20 cellular contexts compared by ENCODE assay signal in genomic region chr6:156026543-156027268, GRCh38.
DNase-seq lines count a peak whose midpoint lies in the region; ATAC-seq and TF ChIP-seq lines count a peak whose summit lies in the region.
"Had no signal": no experiment of that assay in that cellular context is flagged by ENCODE, and none has a peak within 500 bp of the region (broad histone marks: within the 10 kb centered on the region; RNA-seq: fewer than 3 reads in every experiment).

No MANE protein-coding gene starts in this region.

- no peak overlapping the region for H2BK120ac ChIP-seq in IMR-90 (ENCODE audit: low read depth, low read length)

- no peaks in the 10 kb centered on the region for H3K9me1 ChIP-seq in IMR-90 (ENCODE audit: insufficient read depth, low read length)

- DNase-seq in IMR-90 (no peak), adrenal gland (peak in 4 of 7 donors; percentile 16 to 67 (median 28)), left kidney (ENCODE audit: low read depth, low spot score) (peak; percentile 61), sciatic nerve (ENCODE audit: low spot score) (no peak), Ammon's horn (ENCODE audit: low spot score) (no peak), NCI-H510A (lab: John Stamatoyannopoulos, UW) (no peak)
- DNase-seq in activated naive CD4-positive, alpha-beta T cell treated with anti-CD3 and anti-CD28 coated beads, Interleukin-2, amount 50 U/mL, for 16 hours: no peak
- DNase-seq: C1 segment of cervical spinal cord; CD4-positive, CD25-positive, alpha-beta regulatory T cell; CD8-positive, alpha-beta memory T cell; COR-L47; DMS 273 treated with DMSO at 0.1 percent for 48 hours; DMS53; DND-41; EL; HCEC 1CT had no signal

- dilution Hi-C loops in IMR-90 (cut with HindIII; ENCODE audit: low sequenced_read_pairs, unreplicated experiment): no loop called here

- no peak overlapping the region for H2AK5ac ChIP-seq in IMR-90 (ENCODE audit: low read depth, low read length)

- ATAC-seq in IMR-90 (ENCODE audit: low read depth) (no peak), sciatic nerve (peak; percentile 48), GM21529 (IDR thresholded peaks at IDR 0.05; ENCODE audit: unreplicated experiment) (no peak)
- ATAC-seq: A549, GM23338 had no signal

- no TSS peak for BruUV-seq in IMR-90 (replicated peaks; lab: Mats Ljungman, UMichigan)

- H3K27me3 ChIP-seq in IMR-90 (ENCODE audit: control insufficient read depth, insufficient read depth, low read length) (no peaks in the 10 kb centered on the region), adrenal gland (no peaks in the 10 kb centered on the region)

- CTCF ChIA-PET in IMR-90 (lab: Yijun Ruan, JAX): no interaction called here

- no peak for TF ChIP-seq RAD21 in IMR-90 (IDR thresholded peaks at IDR 0.05; ENCODE audit: low read length)

- no peak overlapping the region for H3K23ac ChIP-seq in IMR-90 (ENCODE audit: low read depth, low read length)

- H4K5ac ChIP-seq in IMR-90 (ENCODE audit: low read depth, low read length): no peak overlapping the region

- H2BK20ac ChIP-seq in IMR-90 (ENCODE audit: low read depth, low read length): no peak overlapping the region

- 0 out of 2 replicates have a peak overlapping the region, but pooled peaks have one; percentile 13 for H3K18ac ChIP-seq in IMR-90 (ENCODE audit: low read depth, low read length)

- H3K9me3 ChIP-seq in IMR-90 (ENCODE audit: control insufficient read depth, insufficient read depth, low read length) (peaks cover 8% of the 10 kb centered on the region), adrenal gland (replicated peaks in 1 of 3) (peaks cover 0 to 10% (median 0%) of the 10 kb centered on the region in 3 donors)

- H2AFZ ChIP-seq in IMR-90 (replicated peaks; ENCODE audit: low read length, poor library complexity): no peak overlapping the region
- H2AFZ ChIP-seq: GM23338 had no signal

- H3K27ac ChIP-seq in IMR-90 (ENCODE audit: insufficient read depth, low read length) (no peak overlapping the region), adrenal gland (peak overlapping the region in 1 of 5 donors; percentile 22)
- H3K27ac ChIP-seq: 22Rv1, A549 had no signal

- TF ChIP-seq CTCF in IMR-90 (conservative IDR thresholded peaks at IDR 0.05; ENCODE audit: low read depth, low read length) (no peak), adrenal gland (IDR thresholded peaks at IDR 0.05) (no peak)

- POLR2A ChIA-PET in IMR-90 (lab: Charles Lee; ENCODE audit: unreplicated experiment): no interaction called here

- H4K91ac ChIP-seq in IMR-90 (ENCODE audit: insufficient read depth, low read depth, low read length): no peak overlapping the region

- H3K4me1 ChIP-seq in IMR-90 (ENCODE audit: control insufficient read depth, insufficient read depth, low read length) (peaks cover 3% of the 10 kb centered on the region), adrenal gland (replicated peaks in 1 of 2) (peaks cover 0 to 7% of the 10 kb centered on the region in 2 donors)
- H3K4me1 ChIP-seq: A549 had no signal

- no peak overlapping the region for H3K4ac ChIP-seq in IMR-90 (ENCODE audit: low read depth, low read length)

- in situ Hi-C loops in IMR-90 (cut with MboI; ENCODE audit: low sequenced_read_pairs): no loop called here

- no peak for TF ChIP-seq POLR2A in IMR-90 (IDR thresholded peaks at IDR 0.05; ENCODE audit: low read depth, low read length)
- no peak for TF ChIP-seq POLR2A in adrenal gland (IDR thresholded peaks at IDR 0.05)

- intact Hi-C loops in IMR-90 (cut with micrococcal nuclease) (no loop called here), adrenal gland (cut with DNase I) (no loop called here), sciatic nerve (cut with DNase I) (no loop called here)

- no peak overlapping the region for H4K8ac ChIP-seq in IMR-90 (ENCODE audit: low read depth in 2 of 2, low read length in 2 of 2)

- H3K36me3 ChIP-seq in IMR-90 (ENCODE audit: control insufficient read depth, insufficient read depth, low read length) (no peaks in the 10 kb centered on the region), adrenal gland (replicated peaks in 1 of 2) (no peaks in the 10 kb centered on the region)

- no peak overlapping the region for H3K9ac ChIP-seq in IMR-90 (ENCODE audit: low read depth, low read length)

- no peak overlapping the region for H2BK5ac ChIP-seq in IMR-90 (ENCODE audit: low read depth, low read length, poor library complexity, severe bottlenecking)

- WGBS in IMR-90 (ENCODE audit: extremely low coverage in 2 of 2, insufficient read length in 1 of 2), 2 experiments: 40% methylated on average over 2 of the region's 4 CpGs; no CpG with 5 or more reads in 1 of the 2 experiments
- 22 to 40% (median 38%) methylated on average over 4 of the region's 4 CpGs for WGBS in adrenal gland, 4 donors

- no peaks in the 10 kb centered on the region for H3K79me1 ChIP-seq in IMR-90 (ENCODE audit: low read depth in 1 of 2, low read length in 2 of 2)

- no peak overlapping the region for H3K4me2 ChIP-seq in IMR-90 (ENCODE audit: low read depth, low read length)
- H3K4me2 ChIP-seq: A549, GM23338 had no signal

- H3K4me3 ChIP-seq in IMR-90 (ENCODE audit: insufficient read depth, low read depth, low read length): no peak overlapping the region
- H3K4me3 ChIP-seq in adrenal gland: no peak overlapping the region
- H3K4me3 ChIP-seq: A549, GM23338 had no signal

- H3K14ac ChIP-seq in IMR-90 (replicated peaks; ENCODE audit: low read depth, low read length): no peak overlapping the region

- H4K20me1 ChIP-seq in IMR-90 (ENCODE audit: insufficient read depth, low read length): no peaks in the 10 kb centered on the region

- no peak overlapping the region for H2BK15ac ChIP-seq in IMR-90 (ENCODE audit: low read depth, low read length)

- H3K56ac ChIP-seq in IMR-90 (ENCODE audit: extremely low read depth, insufficient read depth, low read length): no peak overlapping the region

- no peak overlapping the region for H2AK9ac ChIP-seq in IMR-90 (replicated peaks; ENCODE audit: low read depth, low read length, poor library complexity)

TF ChIP-seq in IMR-90, 13 proteins besides CTCF, POLR2A, EP300 and RAD21:
- no peak for TF ChIP-seq USF2 (IDR thresholded peaks at IDR 0.05; ENCODE audit: low read depth, low read length)
- TF ChIP-seq SMC3 (IDR thresholded peaks at IDR 0.05; ENCODE audit: low read depth, low read length): no peak
- TF ChIP-seq CEBPB (IDR thresholded peaks at IDR 0.05; ENCODE audit: low read depth, low read length): no peak
- TF ChIP-seq FOS (IDR thresholded peaks at IDR 0.05; ENCODE audit: low read depth, low read length): no peak
- TF ChIP-seq MAFK (IDR thresholded peaks at IDR 0.05; ENCODE audit: low read depth, low read length): no peak
- TF ChIP-seq RFX5 (IDR thresholded peaks at IDR 0.05; ENCODE audit: low read depth, low read length): no peak
- no peak for TF ChIP-seq MAZ (IDR thresholded peaks at IDR 0.05; ENCODE audit: borderline replicate concordance, low read depth, low read length)
- TF ChIP-seq MXI1 (IDR thresholded peaks at IDR 0.05; ENCODE audit: borderline replicate concordance, low read depth, low read length): no peak
- TF ChIP-seq RCOR1 (IDR thresholded peaks at IDR 0.05; ENCODE audit: insufficient replicate concordance, low read length): no peak
- no peak for TF ChIP-seq BHLHE40 (IDR thresholded peaks at IDR 0.05; ENCODE audit: low read depth, low read length)
- no peak for TF ChIP-seq ELK1 (IDR thresholded peaks at IDR 0.05; ENCODE audit: borderline replicate concordance, low read depth, low read length)
- TF ChIP-seq CHD1 (IDR thresholded peaks at IDR 0.05; ENCODE audit: low read depth, low read length): no peak
- TF ChIP-seq NFE2L2 (IDR thresholded peaks at IDR 0.05; ENCODE audit: low read depth, low read length): no peak

Comparison
In these comparisons a context has a peak if more than half of its experiments do, and no peak if none do; other contexts are left out.
1. DNase-seq: peak in adrenal gland (4 of 7) and left kidney (single experiment); none in IMR-90 (single experiment), sciatic nerve (single experiment), Ammon's horn (single experiment), NCI-H510A (single experiment) and activated naive CD4-positive, alpha-beta T cell treated with anti-CD3 and anti-CD28 coated beads, Interleukin-2, amount 50 U/mL, for 16 hours (single experiment).